ENCODE assay signal across 8 cellular contexts in genomic region chr12:57762463-57762862, GRCh38.
"Had no signal": no experiment of that assay in that cellular context is flagged by ENCODE, and none has a peak within 500 bp of the region (broad histone marks: within the 10 kb centered on the region; RNA-seq: fewer than 3 reads in every experiment).

No MANE protein-coding gene starts in this region.

- ATAC-seq: K562 had no signal

- H3K9me3 ChIP-seq: HAP-1 had no signal

- H2AFZ ChIP-seq: GM23248 had no signal

- H3K27ac ChIP-seq: GM23248 had no signal

- FAIRE-seq: HTR-8/SVneo, K562 had no signal

- H3K9ac ChIP-seq: GM23248 had no signal

- DNase-seq: GM23248, GOT3, H7, IMR-90, KG1 had no signal

- H3K4me3 ChIP-seq: GM23248, HAP-1, K562 had no signal
